ENCODE assay signal across 13 cellular contexts in genomic region chr2:204892506-204893255, GRCh38.
DNase-seq lines count a peak whose midpoint lies in the region; ATAC-seq and TF ChIP-seq lines count a peak whose summit lies in the region.
"Had no signal": no experiment of that assay in that cellular context is flagged by ENCODE, and none has a peak within 500 bp of the region (broad histone marks: within the 10 kb centered on the region; RNA-seq: fewer than 3 reads in every experiment).

No MANE protein-coding gene starts in this region.

- H2AFZ ChIP-seq in SK-N-SH (ENCODE audit: low read depth): no peak overlapping the region; the same call in 1 of the 2 replicates

- H3K9me2 ChIP-seq in SK-N-SH: no peaks in the 10 kb centered on the region

- H3K4me1 ChIP-seq in SK-N-SH (ENCODE audit: control insufficient read depth in 1 of 2, insufficient read depth in 2 of 2, low read depth in 1 of 2, low read length in 1 of 2): peaks cover 0 to 5% of the 10 kb centered on the region in 2 experiments; a peak in 2 of 4 replicates
- H3K4me1 ChIP-seq: esophagus squamous epithelium had no signal

- H3K9ac ChIP-seq in SK-N-SH: no peak overlapping the region

- H3K79me2 ChIP-seq in SK-N-SH (ENCODE audit: insufficient read depth): no peaks in the 10 kb centered on the region

- no peaks in the 10 kb centered on the region for H3K36me3 ChIP-seq in SK-N-SH (replicated peaks in 1 of 2; ENCODE audit: control insufficient read depth in 1 of 2, insufficient read depth in 2 of 2, low read length in 1 of 2)
- H3K36me3 ChIP-seq: esophagus squamous epithelium had no signal

- CTCF ChIA-PET in SK-N-SH (lab: Yijun Ruan, JAX): interaction anchor here (0.6 to 1.5 kb wide), 2 partner anchors 11 to 1687 kb away, joined by 3 to 4 read pairs; no protein-coding TSS in a partner anchor

- no peaks in the 10 kb centered on the region for H3K36me3 Mint-ChIP-seq in activated T-cell treated with anti-CD3 and anti-CD28 coated beads, Interleukin-2, amount 50 U/mL, for 4 hours (ENCODE audit: insufficient read depth)

- no peak overlapping the region for H3K4me2 ChIP-seq in SK-N-SH

- peaks cover 12% of the 10 kb centered on the region for H3F3A ChIP-seq in SK-N-SH (replicated peaks; ENCODE audit: insufficient read depth)

- H4K20me1 ChIP-seq in SK-N-SH (ENCODE audit: insufficient read depth): no peaks in the 10 kb centered on the region

- no peak for DNase-seq in activated T-cell treated with anti-CD3 and anti-CD28 coated beads, Interleukin-2, amount 50 U/mL, for 4 hours
- no peak for DNase-seq in activated T-cell treated with anti-CD3 and anti-CD28 coated beads, Interleukin-2, amount 50 U/mL, for 48 hours
- DNase-seq in SK-N-SH (no peak), fibroblast of peridontal ligament (ENCODE audit: extremely low read depth) (peak; percentile 74), skeletal muscle cell (ENCODE audit: low read depth) (peak; percentile 65), anterior cingulate cortex (lab: John Stamatoyannopoulos, UW) (no peak)
- DNase-seq in activated CD4-positive, alpha-beta T cell treated with anti-CD3 and anti-CD28 coated beads for 1 hour: no peak
- DNase-seq: Calu3; esophagus squamous epithelium; NCI-H1092; SIG-M5; stimulated activated CD4-positive, alpha-beta T cell treated with anti-CD3 and anti-CD28 coated beads, Interleukin-12 subunit alpha, Interleukin-12 subunit beta, amount 100 ng/mL, for 4 hours had no signal

- H3K27me3 ChIP-seq in SK-N-SH (ENCODE audit: insufficient read depth): no peaks in the 10 kb centered on the region
- H3K27me3 ChIP-seq: esophagus squamous epithelium had no signal

- WGBS in SK-N-SH (ENCODE audit: low lambda C conversion rate): 87% methylated on average over 1 of the region's 1 CpG

- peak overlapping the region in 1 of 2 experiments; percentile 34; a peak in 2 of 4 replicates for H3K27ac ChIP-seq in SK-N-SH (ENCODE audit: low read depth in 2 of 2, low read length in 1 of 2)
- H3K27ac ChIP-seq: esophagus squamous epithelium had no signal

- POLR2A ChIA-PET in SK-N-SH (lab: Yijun Ruan, JAX): no interaction called here

- TF ChIP-seq EP300 in SK-N-SH (IDR thresholded peaks at IDR 0.05; ENCODE audit: borderline replicate concordance in 1 of 2, low read depth in 1 of 2, low read length in 1 of 2): no peak

- H3K4me1 Mint-ChIP-seq in activated T-cell treated with anti-CD3 and anti-CD28 coated beads, Interleukin-2, amount 50 U/mL, for 4 hours (ENCODE audit: low read depth): peaks cover 7% of the 10 kb centered on the region

- peak; percentile 28 to 67 for ATAC-seq in activated T-cell treated with anti-CD3 and anti-CD28 coated beads, Interleukin-2, amount 50 U/mL, for 4 hours
- ATAC-seq in HG03432 (IDR thresholded peaks at IDR 0.05; ENCODE audit: unreplicated experiment): no peak

- peaks cover 6% of the 10 kb centered on the region for H3K9me3 Mint-ChIP-seq in activated T-cell treated with anti-CD3 and anti-CD28 coated beads, Interleukin-2, amount 50 U/mL, for 4 hours

- no peak overlapping the region for H3K4me3 Mint-ChIP-seq in activated T-cell treated with anti-CD3 and anti-CD28 coated beads, Interleukin-2, amount 50 U/mL, for 4 hours

- no peak for TF ChIP-seq CTCF in SK-N-SH (IDR thresholded peaks at IDR 0.05)

- H3K4me3 ChIP-seq in SK-N-SH (ENCODE audit: low read depth in 2 of 2, low read length in 1 of 2): no peak overlapping the region
- H3K4me3 ChIP-seq in skeletal muscle cell (ENCODE audit: low read depth, low read length): no peak overlapping the region
- H3K4me3 ChIP-seq: esophagus squamous epithelium had no signal

- no peaks in the 10 kb centered on the region for H3K9me3 ChIP-seq in SK-N-SH
- H3K9me3 ChIP-seq: esophagus squamous epithelium had no signal

- TF ChIP-seq RAD21 in SK-N-SH (IDR thresholded peaks at IDR 0.05; ENCODE audit: low read length): no peak

- no peaks in the 10 kb centered on the region for H3K27me3 Mint-ChIP-seq in activated T-cell treated with anti-CD3 and anti-CD28 coated beads, Interleukin-2, amount 50 U/mL, for 4 hours (ENCODE audit: low read depth)

TF ChIP-seq in SK-N-SH, 30 proteins besides CTCF, POLR2A, EP300 and RAD21:
- TF ChIP-seq FOXM1 (IDR thresholded peaks at IDR 0.05; ENCODE audit: low read depth): no peak
- peak; percentile 4; the same call in 1 of the 2 replicates for TF ChIP-seq FOSL2 (IDR thresholded peaks at IDR 0.05; ENCODE audit: borderline replicate concordance, low read depth)
- TF ChIP-seq EZH2phosphoT487 (IDR thresholded peaks at IDR 0.05; ENCODE audit: borderline replicate concordance, low read depth): no peak
- peak; percentile 34 for TF ChIP-seq TCF12 (IDR thresholded peaks at IDR 0.05)
- peak; percentile 68 for TF ChIP-seq PBX3 (IDR thresholded peaks at IDR 0.05)
- TF ChIP-seq MAX (IDR thresholded peaks at IDR 0.05; ENCODE audit: low read depth): no peak

Comparison
In these comparisons a context has a peak if more than half of its experiments do, and no peak if none do; other contexts are left out.
1. DNase-seq: peak in fibroblast of peridontal ligament (single experiment) and skeletal muscle cell (single experiment); none in activated T-cell treated with anti-CD3 and anti-CD28 coated beads, Interleukin-2, amount 50 U/mL, for 4 hours (single experiment), activated T-cell treated with anti-CD3 and anti-CD28 coated beads, Interleukin-2, amount 50 U/mL, for 48 hours (0 of 2), SK-N-SH (single experiment), activated CD4-positive, alpha-beta T cell treated with anti-CD3 and anti-CD28 coated beads for 1 hour (single experiment) and anterior cingulate cortex (0 of 58).